ENCODE assay signal across 19 cellular contexts in the genomic region with DNA sequence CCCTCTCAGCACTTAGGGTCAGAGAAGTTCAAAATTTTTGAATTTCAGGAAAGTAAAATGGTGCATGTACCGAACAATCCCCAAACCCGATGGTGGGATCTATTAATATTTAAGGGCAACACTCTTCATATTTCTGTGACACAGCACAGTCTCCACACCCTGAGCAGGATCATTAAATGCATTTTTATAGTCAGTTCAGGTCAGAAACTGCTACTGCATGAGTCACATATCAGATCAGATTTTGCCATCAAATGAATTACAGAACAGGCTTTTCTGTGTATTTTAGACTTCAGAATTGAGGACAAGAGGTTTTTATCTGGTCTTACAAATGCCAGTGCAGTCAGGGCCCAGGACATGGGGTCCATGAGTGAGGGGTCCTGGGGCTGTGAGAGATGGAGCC.
A peak's percentile ranks its signal among the peaks of the same experiment; 100 is the strongest.
DNase-seq lines count a peak whose midpoint lies in the region; ATAC-seq, FAIRE-seq and TF ChIP-seq lines count a peak whose summit lies in the region.
"Had no signal": no experiment of that assay in that cellular context is flagged by ENCODE, and none has a peak within 500 bp of the region (broad histone marks: within the 10 kb centered on the region; RNA-seq: fewer than 3 reads in every experiment).

No MANE protein-coding gene starts in this region.

- 79% methylated on average over 2 of the region's 2 CpGs for WGBS in SK-N-SH (ENCODE audit: low lambda C conversion rate)
- WGBS in small intestine, 3 donors, result 89 to 98% (median 97%) methylated on average over 2 of the region's 2 CpGs

- no peaks in the 10 kb centered on the region for H4K20me1 ChIP-seq in PC-3 (ENCODE audit: low read length)
- H4K20me1 ChIP-seq in SK-N-SH (ENCODE audit: insufficient read depth), result no peaks in the 10 kb centered on the region
- H4K20me1 ChIP-seq in keratinocyte (ENCODE audit: control insufficient read depth, extremely low read depth, insufficient read depth, low read length), result no peaks in the 10 kb centered on the region

- no TSS peak for BruUV-seq in PC-3 (replicated peaks; lab: Mats Ljungman, UMichigan)

- no peaks in the 10 kb centered on the region for H3K9me1 ChIP-seq in keratinocyte (ENCODE audit: control insufficient read depth, extremely low read depth, insufficient read depth, low read length)

- dilution Hi-C loops in keratinocyte (cut with MboI; ENCODE audit: extremely low pct_ligation_motif_present, low sequenced_read_pairs), result no loop called here

- H3K4me2 ChIP-seq in PC-3 (ENCODE audit: low read length) (peak overlapping the region; percentile 50), SK-N-SH (no peak overlapping the region), keratinocyte (ENCODE audit: control insufficient read depth, extremely low read depth, insufficient read depth, low read depth, low read length) (no peak overlapping the region)

- ATAC-seq in PC-3 (peak; percentile 60), GM18868 (IDR thresholded peaks at IDR 0.05; ENCODE audit: unreplicated experiment) (no peak)
- ATAC-seq: CD8-positive, alpha-beta T cell had no signal

- H3F3A ChIP-seq in PC-3 (ENCODE audit: low read length, unreplicated experiment) (no peaks in the 10 kb centered on the region), SK-N-SH (replicated peaks; ENCODE audit: insufficient read depth) (no peaks in the 10 kb centered on the region)

- peak; percentile 70 for DNase-seq in PC-3
- no peak for DNase-seq in SK-N-SH
- no peak for DNase-seq in keratinocyte (ENCODE audit: low read depth, low spot score)
- DNase-seq in small intestine, result peak; percentile 19
- DNase-seq in activated CD8-positive, alpha-beta memory T cell treated with anti-CD3 and anti-CD28 coated beads for 24 hours, result no peak
- no peak for DNase-seq in NCI-H446 (lab: John Stamatoyannopoulos, UW)
- no peak for DNase-seq in GM12891 (ENCODE audit: insufficient read length, low spot score)
- DNase-seq: BE2C; CD8-positive, alpha-beta T cell; COR-L47; DND-41; GOT3; H9; IMR-90 had no signal

- CTCF ChIA-PET in PC-3 (lab: Charles Lee), result no interaction called here
- CTCF ChIA-PET in SK-N-SH (lab: Yijun Ruan, JAX), result no interaction called here

- POLR2A ChIA-PET in PC-3 (lab: Charles Lee; ENCODE audit: unreplicated experiment), result no interaction called here
- POLR2A ChIA-PET in SK-N-SH (lab: Yijun Ruan, JAX), result no interaction called here

- intact Hi-C loops in PC-3 (cut with micrococcal nuclease), result no loop called here

- H3K9me3 ChIP-seq in PC-3 (ENCODE audit: low read length) (no peaks in the 10 kb centered on the region), SK-N-SH (no peaks in the 10 kb centered on the region), keratinocyte (ENCODE audit: control insufficient read depth, low read depth, low read length) (no peaks in the 10 kb centered on the region), small intestine (ENCODE audit: control insufficient read depth, low read depth) (no peaks in the 10 kb centered on the region)
- H3K9me3 ChIP-seq: BE2C had no signal

- H3K4me1 ChIP-seq in PC-3 (ENCODE audit: insufficient read depth, low read length) (peaks cover 58% of the 10 kb centered on the region), SK-N-SH (ENCODE audit: control insufficient read depth in 1 of 2, insufficient read depth in 2 of 2, low read depth in 1 of 2, low read length in 1 of 2) (no peaks in the 10 kb centered on the region; a peak in 1 of 4 replicates), keratinocyte (ENCODE audit: control insufficient read depth, extremely low read depth, insufficient read depth, low read length) (peaks cover 48% of the 10 kb centered on the region), small intestine (ENCODE audit: control insufficient read depth in 2 of 2, insufficient read depth in 1 of 2, low read depth in 1 of 2, low read length in 1 of 2) (no peaks in the 10 kb centered on the region)
- H3K4me1 ChIP-seq: BE2C had no signal

- H3K27ac ChIP-seq in PC-3 (ENCODE audit: low read length) (peak overlapping the region; percentile 98), SK-N-SH (ENCODE audit: low read depth in 2 of 2, low read length in 1 of 2) (no peak overlapping the region), keratinocyte (ENCODE audit: control insufficient read depth, insufficient read depth, low read length) (no peak overlapping the region), small intestine (ENCODE audit: low read depth in 1 of 2, low read length in 1 of 2) (no peak overlapping the region)
- H3K27ac ChIP-seq: C4-2B had no signal

- TF ChIP-seq EP300 in SK-N-SH (IDR thresholded peaks at IDR 0.05; ENCODE audit: borderline replicate concordance in 1 of 2, low read depth in 1 of 2, low read length in 1 of 2), result no peak

- H2AFZ ChIP-seq in PC-3 (ENCODE audit: low read length) (no peak overlapping the region), SK-N-SH (ENCODE audit: low read depth) (no peak overlapping the region), keratinocyte (ENCODE audit: control insufficient read depth, low read length) (no peak overlapping the region)

- no peaks in the 10 kb centered on the region for H3K36me3 ChIP-seq in PC-3 (ENCODE audit: low read depth, low read length)
- H3K36me3 ChIP-seq in SK-N-SH (replicated peaks in 1 of 2; ENCODE audit: control insufficient read depth in 1 of 2, insufficient read depth in 2 of 2, low read length in 1 of 2), result no peaks in the 10 kb centered on the region
- no peaks in the 10 kb centered on the region for H3K36me3 ChIP-seq in keratinocyte (ENCODE audit: control insufficient read depth in 2 of 2, extremely low read depth in 1 of 2, insufficient read depth in 2 of 2, low read length in 2 of 2)
- H3K36me3 ChIP-seq in small intestine (ENCODE audit: control insufficient read depth in 2 of 2, insufficient read depth in 2 of 2, low read length in 2 of 2), result no peaks in the 10 kb centered on the region
- H3K36me3 ChIP-seq: BE2C had no signal

- H3K9me2 ChIP-seq in PC-3 (replicated peaks; ENCODE audit: low read length), result no peaks in the 10 kb centered on the region
- no peaks in the 10 kb centered on the region for H3K9me2 ChIP-seq in SK-N-SH

- no peak for TF ChIP-seq POLR2A in GM12891 (IDR thresholded peaks at IDR 0.05; ENCODE audit: low read depth, low read length)

- no peaks in the 10 kb centered on the region for H3K79me2 ChIP-seq in PC-3 (ENCODE audit: low read length)
- H3K79me2 ChIP-seq in SK-N-SH (ENCODE audit: insufficient read depth), result no peaks in the 10 kb centered on the region
- no peaks in the 10 kb centered on the region for H3K79me2 ChIP-seq in keratinocyte (ENCODE audit: control insufficient read depth, insufficient read depth, low read length)

- peak; percentile 51 for FAIRE-seq in keratinocyte (lab: Jason Lieb, UNC)
- no peak for FAIRE-seq in small intestine (lab: Jason Lieb, UNC)
- FAIRE-seq in GM12891 (lab: Jason Lieb, UNC), result no peak
- FAIRE-seq: A204.1, D721Med, GM18507 had no signal

- no peak for TF ChIP-seq CTCF in PC-3 (conservative IDR thresholded peaks at IDR 0.05; ENCODE audit: low read depth, low read length)
- no peak for TF ChIP-seq CTCF in SK-N-SH (IDR thresholded peaks at IDR 0.05)
- TF ChIP-seq CTCF in keratinocyte (optimal IDR thresholded peaks at IDR 0.05 in 1 of 3, IDR thresholded peaks at IDR 0.05 in 1 of 3, conservative IDR thresholded peaks at IDR 0.05 in 1 of 3; ENCODE audit: extremely low read depth in 1 of 3, insufficient read depth in 2 of 3, low read length in 3 of 3), result no peak

- H3K9ac ChIP-seq in PC-3 (ENCODE audit: low read length) (peak overlapping the region; percentile 21), SK-N-SH (no peak overlapping the region), keratinocyte (ENCODE audit: control insufficient read depth, extremely low read depth, insufficient read depth, low read length) (no peak overlapping the region)

- TF ChIP-seq RAD21 in SK-N-SH (IDR thresholded peaks at IDR 0.05; ENCODE audit: low read length), result no peak

- no peak overlapping the region for H3K4me3 ChIP-seq in PC-3 (ENCODE audit: low read length)
- no peak overlapping the region for H3K4me3 ChIP-seq in SK-N-SH (ENCODE audit: low read depth in 2 of 2, low read length in 1 of 2)
- H3K4me3 ChIP-seq in keratinocyte (ENCODE audit: control insufficient read depth in 2 of 3, extremely low read depth in 1 of 3, insufficient read depth in 2 of 3, low read depth in 1 of 3, low read length in 3 of 3), result no peak overlapping the region
- no peak overlapping the region for H3K4me3 ChIP-seq in small intestine (ENCODE audit: low read depth in 1 of 2, low read length in 2 of 2)

- H3K27me3 ChIP-seq in PC-3 (ENCODE audit: low read length) (no peaks in the 10 kb centered on the region), SK-N-SH (ENCODE audit: insufficient read depth) (peaks cover 12% of the 10 kb centered on the region; the same call in 1 of the 2 replicates), keratinocyte (ENCODE audit: control insufficient read depth, extremely low read depth, insufficient read depth, low read length) (peaks cover 9% of the 10 kb centered on the region), small intestine (ENCODE audit: control insufficient read depth in 2 of 2, insufficient read depth in 2 of 2, low read length in 2 of 2) (peaks cover 0 to 6% of the 10 kb centered on the region in 2 donors)
- H3K27me3 ChIP-seq: BE2C had no signal

TF ChIP-seq in SK-N-SH, 30 proteins besides CTCF, POLR2A, EP300 and RAD21 (continues in another document):
- peak; percentile 33; the same call in 1 of the 2 replicates for TF ChIP-seq FOSL2 (IDR thresholded peaks at IDR 0.05; ENCODE audit: borderline replicate concordance, low read depth)
- no peak for TF ChIP-seq JUND (IDR thresholded peaks at IDR 0.05)
- TF ChIP-seq, protein P1, sequence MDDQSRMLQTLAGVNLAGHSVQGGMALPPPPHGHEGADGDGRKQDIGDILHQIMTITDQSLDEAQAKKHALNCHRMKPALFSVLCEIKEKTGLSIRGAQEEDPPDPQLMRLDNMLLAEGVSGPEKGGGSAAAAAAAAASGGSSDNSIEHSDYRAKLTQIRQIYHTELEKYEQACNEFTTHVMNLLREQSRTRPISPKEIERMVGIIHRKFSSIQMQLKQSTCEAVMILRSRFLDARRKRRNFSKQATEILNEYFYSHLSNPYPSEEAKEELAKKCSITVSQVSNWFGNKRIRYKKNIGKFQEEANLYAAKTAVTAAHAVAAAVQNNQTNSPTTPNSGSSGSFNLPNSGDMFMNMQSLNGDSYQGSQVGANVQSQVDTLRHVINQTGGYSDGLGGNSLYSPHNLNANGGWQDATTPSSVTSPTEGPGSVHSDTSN (IDR thresholded peaks at IDR 0.05), result 0 out of 2 replicates have a peak, but pooled peaks have one; percentile 4

TF ChIP-seq in GM12891, 5 proteins besides CTCF, POLR2A, EP300 and RAD21:
- TF ChIP-seq PAX5 (IDR thresholded peaks at IDR 0.05; ENCODE audit: insufficient read depth, low read length, severe bottlenecking) (no peak), TAF1 (IDR thresholded peaks at IDR 0.05; ENCODE audit: low read depth, low read length) (no peak)

Comparison
In these comparisons a context has a peak if more than half of its experiments do, and no peak if none do; other contexts are left out.
1. DNase-seq: peak in PC-3 (single experiment) and small intestine (single experiment); none in SK-N-SH (single experiment), keratinocyte (single experiment), activated CD8-positive, alpha-beta memory T cell treated with anti-CD3 and anti-CD28 coated beads for 24 hours (single experiment), NCI-H446 (0 of 2) and GM12891 (single experiment).